21 cellular contexts compared by ENCODE assay signal in genomic region chr6:36249536-36249935, GRCh38. TPM values are rescaled to one million over a fixed set of nuclear protein-coding genes. Genes with fewer than 3 reads are reported as not detected.
DNase-seq lines count a peak whose midpoint lies in the region; ATAC-seq, FAIRE-seq and TF ChIP-seq lines count a peak whose summit lies in the region.
"Had no signal": no experiment of that assay in that cellular context is flagged by ENCODE, and none has a peak within 500 bp of the region (broad histone marks: within the 10 kb centered on the region; RNA-seq: fewer than 3 reads in every experiment).

No MANE protein-coding gene starts in this region.

- BruUV-seq in endothelial cell of umbilical vein (replicated peaks; lab: Mats Ljungman, UMichigan) = no TSS peak

- H3K27ac Mint-ChIP-seq in HFFc6 (peak overlapping the region; percentile 84; the same call in 1 of the 2 replicates), progenitor cell of endocrine pancreas (no peak overlapping the region)
- no peak overlapping the region for H3K27ac Mint-ChIP-seq in natural killer cell treated with Interleukin-12 subunit alpha and Interleukin-12 subunit beta and Interleukin-15 and Interleukin-18, amount 100 ng/mL, for 72 hours
- H3K27ac Mint-ChIP-seq: CD8-positive, alpha-beta T cell; GM23338 had no signal

- H3K27ac ChIP-seq in endothelial cell of umbilical vein (ENCODE audit: insufficient read depth, low read depth, low read length) = peak overlapping the region; percentile 79
- H3K27ac ChIP-seq: SK-N-MC had no signal

- POLR2A ChIA-PET in endothelial cell of umbilical vein (lab: Charles Lee) = interaction anchor here (0.7 to 1.1 kb wide), 3 partner anchors 19 to 118 kb away, joined by 4 to 5 read pairs (median 4); no protein-coding TSS in a partner anchor

- no peaks in the 10 kb centered on the region for H3K9me3 ChIP-seq in endothelial cell of umbilical vein (replicated peaks; ENCODE audit: control insufficient read depth, insufficient read depth, low read length)

- no peak for TF ChIP-seq POLR2A in endothelial cell of umbilical vein (IDR thresholded peaks at IDR 0.05; ENCODE audit: low read depth, low read length)

- H3K4me1 ChIP-seq in endothelial cell of umbilical vein (ENCODE audit: control insufficient read depth, extremely low read depth, insufficient read depth, low read length) = peaks cover 42% of the 10 kb centered on the region

- H4K20me1 ChIP-seq in endothelial cell of umbilical vein (replicated peaks; ENCODE audit: control insufficient read depth, extremely low read depth, insufficient read depth, low read length) = no peaks in the 10 kb centered on the region

- H3K4me3 Mint-ChIP-seq in HFFc6 (no peak overlapping the region), progenitor cell of endocrine pancreas (ENCODE audit: low read depth) (no peak overlapping the region)
- no peak overlapping the region for H3K4me3 Mint-ChIP-seq in natural killer cell treated with Interleukin-12 subunit alpha and Interleukin-12 subunit beta and Interleukin-15 and Interleukin-18, amount 100 ng/mL, for 72 hours
- H3K4me3 Mint-ChIP-seq: CD8-positive, alpha-beta T cell; GM23338 had no signal

- intact Hi-C loops in endothelial cell of umbilical vein (cut with micrococcal nuclease) = loop anchor here (2.0 kb wide), 2 partner anchors 101 to 123 kb away; no protein-coding TSS in a partner anchor

- H3K27me3 ChIP-seq in endothelial cell of umbilical vein (ENCODE audit: control insufficient read depth in 2 of 2, insufficient read depth in 2 of 2, low read length in 2 of 2) = no peaks in the 10 kb centered on the region

- TF ChIP-seq CTCF in HFFc6 (IDR thresholded peaks at IDR 0.05) = no peak
- TF ChIP-seq CTCF in endothelial cell of umbilical vein (IDR thresholded peaks at IDR 0.05; ENCODE audit: extremely low read depth in 1 of 2, insufficient read depth in 1 of 2, low read depth in 1 of 2, low read length in 2 of 2) = no peak
- TF ChIP-seq CTCF in progenitor cell of endocrine pancreas (IDR thresholded peaks at IDR 0.05; ENCODE audit: unreplicated experiment) = no peak

- CTCF ChIA-PET in endothelial cell of umbilical vein (lab: Charles Lee) = interaction anchor here (0.7 to 3.3 kb wide), 10 partner anchors 13 to 111 kb away, joined by 3 to 25 read pairs (median 5); no protein-coding TSS in a partner anchor

- H2AFZ ChIP-seq in endothelial cell of umbilical vein (ENCODE audit: low read depth, low read length) = no peak overlapping the region

- no peak for ATAC-seq in natural killer cell treated with Interleukin-12 subunit alpha and Interleukin-12 subunit beta and Interleukin-15 and Interleukin-18, amount 100 ng/mL, for 72 hours
- ATAC-seq: CD8-positive, alpha-beta T cell; GM23338 had no signal

- H3K4me1 Mint-ChIP-seq in HFFc6 (ENCODE audit: low read depth) (peaks cover 63% of the 10 kb centered on the region), progenitor cell of endocrine pancreas (ENCODE audit: low read depth) (peaks cover 15% of the 10 kb centered on the region)
- peaks cover 0 to 4% of the 10 kb centered on the region in 2 donors for H3K4me1 Mint-ChIP-seq in natural killer cell treated with Interleukin-12 subunit alpha and Interleukin-12 subunit beta and Interleukin-15 and Interleukin-18, amount 100 ng/mL, for 72 hours (ENCODE audit: low read depth in 2 of 2)

- FAIRE-seq in endothelial cell of umbilical vein (lab: Jason Lieb, UNC) = no peak
- FAIRE-seq: D721Med, GM12891, GM19239 had no signal

- H3K4me3 ChIP-seq in endothelial cell of umbilical vein (replicated peaks in 1 of 3; ENCODE audit: insufficient read depth in 1 of 3, low read depth in 1 of 3, low read length in 3 of 3) = no peak overlapping the region
- H3K4me3 ChIP-seq: GM23338, SK-N-MC had no signal

- no peaks in the 10 kb centered on the region for H3K79me2 ChIP-seq in endothelial cell of umbilical vein (ENCODE audit: control insufficient read depth, insufficient read depth, low read length)

- dilution Hi-C loops in endothelial cell of umbilical vein (cut with MboI; ENCODE audit: extremely low pct_ligation_motif_present, low sequenced_read_pairs) = no loop called here

- no peaks in the 10 kb centered on the region for H3K36me3 ChIP-seq in endothelial cell of umbilical vein (ENCODE audit: control insufficient read depth in 2 of 2, extremely low read depth in 1 of 2, insufficient read depth in 2 of 2, low read length in 2 of 2)

- DNase-seq in HFFc6 (no peak), endothelial cell of umbilical vein (ENCODE audit: low read depth, low spot score) (no peak), iris pigment epithelial cell (ENCODE audit: low read depth) (peak; percentile 21), SKM-1 treated with dmso at 0.1 percent for 144 hours (lab: John Stamatoyannopoulos, UW; ENCODE audit: unreplicated experiment) (no peak), NCI-H1105 (lab: John Stamatoyannopoulos, UW) (no peak), progenitor cell of endocrine pancreas (ENCODE audit: low spot score, unreplicated experiment) (no peak)
- DNase-seq in natural killer cell treated with Interleukin-12 subunit alpha and Interleukin-12 subunit beta and Interleukin-15 and Interleukin-18, amount 100 ng/mL, for 72 hours (ENCODE audit: low spot score) = no peak
- DNase-seq: CD8-positive, alpha-beta T cell; KBM-7; NCI-H187; NCI-H2107; NCI-H774; OCI-M1; SHP77 had no signal

- no peak overlapping the region for H3K9ac ChIP-seq in endothelial cell of umbilical vein (replicated peaks; ENCODE audit: extremely low read depth, insufficient read depth, low read length)

- no peaks in the 10 kb centered on the region for H3K9me1 ChIP-seq in endothelial cell of umbilical vein (replicated peaks; ENCODE audit: control insufficient read depth, extremely low read depth, insufficient read depth, low read length)

- H3K4me2 ChIP-seq in endothelial cell of umbilical vein (ENCODE audit: insufficient read depth, low read length) = peak overlapping the region; percentile 31
- H3K4me2 ChIP-seq: GM23338 had no signal

- H3K9me3 Mint-ChIP-seq in HFFc6 (no peaks in the 10 kb centered on the region), progenitor cell of endocrine pancreas (ENCODE audit: low read depth) (no peaks in the 10 kb centered on the region)
- H3K9me3 Mint-ChIP-seq in natural killer cell treated with Interleukin-12 subunit alpha and Interleukin-12 subunit beta and Interleukin-15 and Interleukin-18, amount 100 ng/mL, for 72 hours = no peaks in the 10 kb centered on the region
- H3K9me3 Mint-ChIP-seq: CD8-positive, alpha-beta T cell; GM23338 had no signal

- H3K36me3 Mint-ChIP-seq in HFFc6 (ENCODE audit: low read depth) (no peaks in the 10 kb centered on the region), progenitor cell of endocrine pancreas (ENCODE audit: insufficient read depth) (peaks cover 3% of the 10 kb centered on the region)
- no peaks in the 10 kb centered on the region for H3K36me3 Mint-ChIP-seq in natural killer cell treated with Interleukin-12 subunit alpha and Interleukin-12 subunit beta and Interleukin-15 and Interleukin-18, amount 100 ng/mL, for 72 hours
- H3K36me3 Mint-ChIP-seq: CD8-positive, alpha-beta T cell had no signal

- no peaks in the 10 kb centered on the region; the same call in 1 of the 2 replicates for H3K27me3 Mint-ChIP-seq in HFFc6 (ENCODE audit: insufficient read depth)
- no peaks in the 10 kb centered on the region for H3K27me3 Mint-ChIP-seq in natural killer cell treated with Interleukin-12 subunit alpha and Interleukin-12 subunit beta and Interleukin-15 and Interleukin-18, amount 100 ng/mL, for 72 hours
- H3K27me3 Mint-ChIP-seq in progenitor cell of endocrine pancreas = peaks cover 9% of the 10 kb centered on the region

TF ChIP-seq in endothelial cell of umbilical vein, 7 proteins besides CTCF, POLR2A, EP300 and RAD21 (continues in another document):
- TF ChIP-seq GATA2 (IDR thresholded peaks at IDR 0.05; ENCODE audit: insufficient read depth, insufficient read length, low read depth, low read length) (no peak), JUN (IDR thresholded peaks at IDR 0.05; ENCODE audit: borderline replicate concordance, insufficient read depth, insufficient read length, low read depth) (no peak), FOS (IDR thresholded peaks at IDR 0.05; ENCODE audit: borderline replicate concordance, insufficient read depth, low read length) (no peak), EZH2 (IDR thresholded peaks at IDR 0.05; ENCODE audit: borderline replicate concordance, low read depth, low read length, severe bottlenecking) (no peak), POLR2AphosphoS5 (IDR thresholded peaks at IDR 0.05; ENCODE audit: insufficient read depth, low read depth, low read length) (no peak), MYC (IDR thresholded peaks at IDR 0.05; ENCODE audit: low read depth, low read length) (no peak)

RNA-seq across cellular contexts. Expression of gene PNPLA1, which starts 20.3 kb away (rescaled TPM):
- not detected for total RNA-seq in HFFc6 (2021; fragmentation: NEBNext Ultra II Directional; extraction: Animal tissue kit (Norgen Biotek cat#: 25700))
- total RNA-seq in endothelial cell of umbilical vein (not detected in 2 replicates), progenitor cell of endocrine pancreas (not detected in 2 replicates)
- polyA plus RNA-seq in endothelial cell of umbilical vein = 0.05 TPM in 1 of 2 replicates, not detected in the other
- 0.04 and 0.06 TPM in 2 replicates for polyA plus RNA-seq in endothelial cell of umbilical vein (2011; cell fraction: cytosol; rRNA removed)
- 0.08 TPM in 1 of 2 replicates, not detected in the other for polyA plus RNA-seq in endothelial cell of umbilical vein (2011; cell fraction: nucleus; rRNA removed)
- not detected in 2 replicates for polyA plus RNA-seq in endothelial cell of umbilical vein (2012)
- not detected in 2 replicates for polyA minus RNA-seq in endothelial cell of umbilical vein
- 1.8 TPM for polyA minus RNA-seq in endothelial cell of umbilical vein (2011; cell fraction: cytosol; rRNA and poly(A)+ RNA removed)
- not detected in 2 replicates for polyA minus RNA-seq in endothelial cell of umbilical vein (2011; cell fraction: nucleus; rRNA and poly(A)+ RNA removed)
- total RNA-seq in natural killer cell treated with Interleukin-12 subunit alpha and Interleukin-12 subunit beta and Interleukin-15 and Interleukin-18, amount 100 ng/mL, for 72 hours = under 1 TPM in 1 of 2 donors, not detected in 1; 0.86 TPM
- total RNA-seq: GM23338, RPMI7951 had no signal
- polyA plus RNA-seq: BJ, GM23338 had no signal

RNA-seq across cellular contexts. Expression of gene BRPF3, which starts 53.0 kb away (rescaled TPM):
- total RNA-seq in HFFc6 (2021; fragmentation: NEBNext Ultra II Directional; extraction: Animal tissue kit (Norgen Biotek cat#: 25700)) = 10 to 100 TPM; 26.5 to 32.4 (median 28.9) TPM
- 35.7 and 40.0 TPM in 2 replicates for total RNA-seq in endothelial cell of umbilical vein
- polyA plus RNA-seq in endothelial cell of umbilical vein = 25.3 and 30.5 TPM in 2 replicates
- 22.3 and 24.7 TPM in 2 replicates for polyA plus RNA-seq in endothelial cell of umbilical vein (2011; cell fraction: cytosol; rRNA removed)
- 43.3 and 44.0 TPM in 2 replicates for polyA plus RNA-seq in endothelial cell of umbilical vein (2011; cell fraction: nucleus; rRNA removed)
- 24.2 and 26.7 TPM in 2 replicates for polyA plus RNA-seq in endothelial cell of umbilical vein (2012)
- polyA minus RNA-seq in endothelial cell of umbilical vein = 31.3 and 33.8 TPM in 2 replicates
- polyA minus RNA-seq in endothelial cell of umbilical vein (2011; cell fraction: cytosol; rRNA and poly(A)+ RNA removed) = 7.0 TPM
- polyA minus RNA-seq in endothelial cell of umbilical vein (2011; cell fraction: nucleus; rRNA and poly(A)+ RNA removed) = 47.4 and 56.4 TPM in 2 replicates
- total RNA-seq in natural killer cell treated with Interleukin-12 subunit alpha and Interleukin-12 subunit beta and Interleukin-15 and Interleukin-18, amount 100 ng/mL, for 72 hours = 10 to 100 TPM; 37.2 to 43.6 TPM
- 65.8 and 73.1 TPM in 2 replicates for total RNA-seq in progenitor cell of endocrine pancreas
